Comparison of ENCODE assay signal across 25 cellular contexts in the genomic region with DNA sequence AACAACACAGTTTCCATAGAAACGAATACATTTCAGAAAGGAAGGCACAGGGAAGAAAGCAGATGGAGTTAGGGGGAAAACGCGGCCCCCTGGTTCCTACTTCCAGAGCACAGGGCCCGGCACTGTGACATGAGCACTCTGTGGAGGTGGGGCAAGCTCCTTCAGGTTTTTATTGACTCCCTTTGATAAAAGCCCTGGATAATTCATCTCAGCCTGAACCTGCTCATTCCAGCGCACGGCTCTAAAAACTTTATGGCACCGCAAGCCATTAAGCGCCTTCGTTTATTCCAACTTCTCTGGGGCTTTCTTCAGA.
"Had no signal": no experiment of that assay in that cellular context is flagged by ENCODE, and none has a peak within 500 bp of the region (broad histone marks: within the 10 kb centered on the region; RNA-seq: fewer than 3 reads in every experiment).

No MANE protein-coding gene starts in this region.

- ATAC-seq: esophagus mucosa; gastrocnemius medialis; heart left ventricle; left lung; naive thymus-derived CD4-positive, alpha-beta T cell; right lobe of liver; stimulated activated naive B cell treated with anti-CD40 and anti-IgM and Interleukin-4, amounts not matched to agents 10 μg/mL and 1 μg/mL and 100 μg/mL, for 72 hours had no signal

- H3K4me3 ChIP-seq: gastrocnemius medialis, heart left ventricle, hepatocyte, left lung, right lobe of liver, thoracic aorta, tibial nerve, upper lobe of left lung had no signal

- DNase-seq: cortex of kidney; effector CD4-positive, alpha-beta T cell; foreskin fibroblast; gastrocnemius medialis; heart left ventricle; kidney; left lung; mesenchymal stem cell; naive thymus-derived CD4-positive, alpha-beta T cell; right lobe of liver; small intestine; stimulated activated CD4-positive, alpha-beta T cell treated with anti-CD3 and anti-CD28 coated beads, Interleukin-15, amount 100 ng/mL, for 24 hours; stimulated activated CD4-positive, alpha-beta T cell treated with anti-CD3 and anti-CD28 coated beads, Interleukin-2, amount 100 ng/mL, for 48 hours; stimulated activated naive B cell treated with anti-CD40 and anti-IgM and Interleukin-4, amounts not matched to agents 10 μg/mL and 1 μg/mL and 100 μg/mL, for 72 hours; upper lobe of left lung had no signal

- H3K9me3 ChIP-seq: gastrocnemius medialis, heart left ventricle, left lung, right lobe of liver, thoracic aorta, tibial nerve, upper lobe of left lung had no signal

- H3K9me3 Mint-ChIP-seq: mesothelial cell of epicardium; naive thymus-derived CD4-positive, alpha-beta T cell; nephron; stimulated activated naive B cell treated with anti-CD40 and anti-IgM and Interleukin-4, amounts not matched to agents 10 μg/mL and 1 μg/mL and 100 μg/mL, for 72 hours; stimulated activated naive CD8-positive, alpha-beta T cell treated with anti-CD3 and anti-CD28 coated beads, Interleukin-15, Interleukin-2, amounts not matched to agents 100 ng/mL and 50 ng/mL, for 24 hours had no signal

- H3K27me3 ChIP-seq: right lobe of liver, tibial nerve, upper lobe of left lung had no signal

- H3K9ac ChIP-seq: parathyroid adenoma had no signal

- H3K4me1 ChIP-seq: gastrocnemius medialis, heart left ventricle, left lung, parathyroid adenoma, right lobe of liver had no signal

- H3K27ac Mint-ChIP-seq: mesothelial cell of epicardium; progenitor cell of endocrine pancreas; stimulated activated naive B cell treated with anti-CD40 and anti-IgM and Interleukin-4, amounts not matched to agents 10 μg/mL and 1 μg/mL and 100 μg/mL, for 72 hours; stimulated activated naive CD8-positive, alpha-beta T cell treated with anti-CD3 and anti-CD28 coated beads, Interleukin-15, Interleukin-2, amounts not matched to agents 100 ng/mL and 50 ng/mL, for 24 hours had no signal

- H3K36me3 Mint-ChIP-seq: mesothelial cell of epicardium; naive thymus-derived CD4-positive, alpha-beta T cell; stimulated activated naive B cell treated with anti-CD40 and anti-IgM and Interleukin-4, amounts not matched to agents 10 μg/mL and 1 μg/mL and 100 μg/mL, for 72 hours had no signal

- H3K36me3 ChIP-seq: gastrocnemius medialis, heart left ventricle, left lung, right lobe of liver, thoracic aorta, tibial nerve, upper lobe of left lung had no signal

- H3K4me3 Mint-ChIP-seq: mesothelial cell of epicardium; naive thymus-derived CD4-positive, alpha-beta T cell; nephron; stimulated activated naive B cell treated with anti-CD40 and anti-IgM and Interleukin-4, amounts not matched to agents 10 μg/mL and 1 μg/mL and 100 μg/mL, for 72 hours; stimulated activated naive CD8-positive, alpha-beta T cell treated with anti-CD3 and anti-CD28 coated beads, Interleukin-15, Interleukin-2, amounts not matched to agents 100 ng/mL and 50 ng/mL, for 24 hours had no signal

- H3K27ac ChIP-seq: epithelial cell of prostate, gastrocnemius medialis, heart left ventricle, hepatocyte, left lung, parathyroid adenoma, right lobe of liver, thoracic aorta, tibial nerve, upper lobe of left lung had no signal

- H3K4me1 Mint-ChIP-seq: naive thymus-derived CD4-positive, alpha-beta T cell; stimulated activated naive B cell treated with anti-CD40 and anti-IgM and Interleukin-4, amounts not matched to agents 10 μg/mL and 1 μg/mL and 100 μg/mL, for 72 hours had no signal
